In genomic region chr7:15158141-15158810, GRCh38 we compare ENCODE assay signal across 17 cellular contexts.
"Had no signal": no experiment of that assay in that cellular context is flagged by ENCODE, and none has a peak within 500 bp of the region (broad histone marks: within the 10 kb centered on the region; RNA-seq: fewer than 3 reads in every experiment).

No MANE protein-coding gene starts in this region.

- H3K4me3 ChIP-seq: gastrocnemius medialis, right atrium auricular region, skin epidermis, thyroid gland, vagina had no signal

- H3K4me3 Mint-ChIP-seq: activated naive CD4-positive, alpha-beta T cell treated with anti-CD3 and anti-CD28 coated beads, Interleukin-2, amount 10 ng/mL, durations not matched to agents 7 days and 5 days; naive thymus-derived CD8-positive, alpha-beta T cell; stimulated activated naive B cell treated with anti-CD40 and anti-IgM and Interleukin-4, amounts not matched to agents 10 μg/mL and 1 μg/mL and 100 μg/mL, for 72 hours; T-helper 2 cell treated with Interferon-gamma antibody and Interleukin-4, amounts not matched to agents 5 μg/mL and 100 μg/mL, for 36 hours had no signal

- H3K36me3 ChIP-seq: gastrocnemius medialis, right atrium auricular region, thyroid gland, vagina had no signal

- H3K27me3 Mint-ChIP-seq: activated naive CD4-positive, alpha-beta T cell treated with anti-CD3 and anti-CD28 coated beads, Interleukin-2, amount 10 ng/mL, durations not matched to agents 7 days and 5 days; naive thymus-derived CD8-positive, alpha-beta T cell; stimulated activated naive B cell treated with anti-CD40 and anti-IgM and Interleukin-4, amounts not matched to agents 10 μg/mL and 1 μg/mL and 100 μg/mL, for 72 hours had no signal

- H3K4me1 Mint-ChIP-seq: activated naive CD4-positive, alpha-beta T cell treated with anti-CD3 and anti-CD28 coated beads, Interleukin-2, amount 10 ng/mL, durations not matched to agents 7 days and 5 days; naive thymus-derived CD8-positive, alpha-beta T cell; stimulated activated naive B cell treated with anti-CD40 and anti-IgM and Interleukin-4, amounts not matched to agents 10 μg/mL and 1 μg/mL and 100 μg/mL, for 72 hours had no signal

- H3K27me3 ChIP-seq: gastrocnemius medialis, right atrium auricular region, thyroid gland, vagina had no signal

- H3K9me3 ChIP-seq: gastrocnemius medialis, right atrium auricular region, thyroid gland, vagina had no signal

- H3K36me3 Mint-ChIP-seq: activated naive CD4-positive, alpha-beta T cell treated with anti-CD3 and anti-CD28 coated beads, Interleukin-2, amount 10 ng/mL, durations not matched to agents 7 days and 5 days; naive thymus-derived CD8-positive, alpha-beta T cell; stimulated activated naive B cell treated with anti-CD40 and anti-IgM and Interleukin-4, amounts not matched to agents 10 μg/mL and 1 μg/mL and 100 μg/mL, for 72 hours had no signal

- H3K27ac Mint-ChIP-seq: activated T-helper 2 cell treated with anti-CD3 and anti-CD28 coated beads, Interferon-gamma antibody, Interleukin-2, Interleukin-4, amounts not matched to agents 10 μg/mL and 5 μg/mL and 100 μg/mL, durations not matched to agents 14 hours and 24 hours and 36 hours; naive thymus-derived CD8-positive, alpha-beta T cell; stimulated activated naive B cell treated with anti-CD40 and anti-IgM and Interleukin-4, amounts not matched to agents 10 μg/mL and 1 μg/mL and 100 μg/mL, for 72 hours; T-helper 2 cell treated with Interferon-gamma antibody and Interleukin-4, amounts not matched to agents 5 μg/mL and 100 μg/mL, for 36 hours had no signal

- DNase-seq: activated naive CD4-positive, alpha-beta T cell treated with anti-CD3 and anti-CD28 coated beads, Interleukin-2, amount 10 ng/mL, durations not matched to agents 7 days and 5 days; gastrocnemius medialis; mammary epithelial cell; naive thymus-derived CD8-positive, alpha-beta T cell; nucleus accumbens; stimulated activated CD4-positive, alpha-beta T cell treated with anti-CD3 and anti-CD28 coated beads, Interleukin-15, amount 100 ng/mL, for 24 hours; stimulated activated CD4-positive, alpha-beta T cell treated with anti-CD3 and anti-CD28 coated beads, Interleukin-4, amount 100 ng/mL, for 1 hour; stimulated activated naive B cell treated with anti-CD40 and anti-IgM and Interleukin-4, amounts not matched to agents 10 μg/mL and 1 μg/mL and 100 μg/mL, for 72 hours; SW 1271; thyroid gland had no signal

- FAIRE-seq: islet of Langerhans had no signal

- H3K4me1 ChIP-seq: gastrocnemius medialis, right atrium auricular region, thyroid gland, vagina had no signal

- ATAC-seq: activated CD4-positive, CD25-positive, alpha-beta regulatory T cell treated with anti-CD3 and anti-CD28 coated beads, Interleukin-2, amount 50 U/mL, for 24 hours; gastrocnemius medialis; naive thymus-derived CD8-positive, alpha-beta T cell; stimulated activated naive B cell treated with anti-CD40 and anti-IgM and Interleukin-4, amounts not matched to agents 10 μg/mL and 1 μg/mL and 100 μg/mL, for 72 hours had no signal

- H3K27ac ChIP-seq: gastrocnemius medialis, right atrium auricular region, skin epidermis, thyroid gland, vagina had no signal
